13 cellular contexts compared by ENCODE assay signal in genomic region chr1:150559627-150560010, GRCh38. TPM values are rescaled to one million over a fixed set of nuclear protein-coding genes. Genes with fewer than 3 reads are reported as not detected.
DNase-seq lines count a peak whose midpoint lies in the region; ATAC-seq and TF ChIP-seq lines count a peak whose summit lies in the region.
"Had no signal": no experiment of that assay in that cellular context is flagged by ENCODE, and none has a peak within 500 bp of the region (broad histone marks: within the 10 kb centered on the region; RNA-seq: fewer than 3 reads in every experiment).

No MANE protein-coding gene starts in this region.

- 0% methylated on average over 1 of the region's 10 CpGs for WGBS in esophagus squamous epithelium, 2 donors
- WGBS in psoas muscle, 3 donors, result 58 to 71% (median 66%) methylated on average over 10 of the region's 10 CpGs

- intact Hi-C loops in CD4-positive, alpha-beta T cell (cut with DNase I, micrococcal nuclease), result loop anchor here (1.0 to 5.0 kb wide), 4 partner anchors 69 to 438 kb away; partner anchors contain the start of genes ENSA (in 1 of the 2) and GOLPH3L (in 1 of the 2)
- intact Hi-C loops in esophagus squamous epithelium (cut with DNase I), result loop anchor here (5.0 kb wide), 1 partner anchor 63 kb away; no protein-coding TSS in a partner anchor
- intact Hi-C loops in psoas muscle (cut with DNase I), result loop anchor here (2.0 to 10.0 kb wide), 5 partner anchors 19 to 135 kb away; partner anchors contain the start of genes ENSA (in 1 of the 2), GOLPH3L (in 1 of the 2) and MCL1 (in 1 of the 2)

- no peaks in the 10 kb centered on the region for H3K9me3 Mint-ChIP-seq in CD4-positive, alpha-beta T cell
- H3K9me3 Mint-ChIP-seq: activated CD4-positive, alpha-beta T cell treated with anti-CD3 and anti-CD28 coated beads, Interleukin-2, amount 10 ng/mL, durations not matched to agents 7 days and 5 days had no signal

- POLR2A ChIA-PET in CD4-positive, alpha-beta T cell (lab: Charles Lee), result interaction anchor here (0.7 to 14.5 kb wide), 5 partner anchors 14 to 90 kb away, joined by 4 to 1538 read pairs (median 5); partner anchors contain the start of genes ENSA, FALEC, MCL1 and TARS2

- H3K4me3 ChIP-seq in RWPE2 (ENCODE audit: severe bottlenecking) (no peak overlapping the region), esophagus squamous epithelium (peak overlapping the region in 3 of 4 donors; percentile 57 to 72 (median 63)), psoas muscle (peak overlapping the region; percentile 71)
- H3K4me3 ChIP-seq: GM23248 had no signal

- H3K4me3 Mint-ChIP-seq in CD4-positive, alpha-beta T cell, result peak overlapping the region; percentile 96

- H3K27me3 ChIP-seq in CD4-positive, alpha-beta T cell (ENCODE audit: control insufficient read depth, insufficient read depth, low read length), result no peaks in the 10 kb centered on the region
- H3K27me3 ChIP-seq in RWPE2 (ENCODE audit: insufficient read depth, poor library complexity, severe bottlenecking) (no peaks in the 10 kb centered on the region), esophagus squamous epithelium (no peaks in the 10 kb centered on the region), psoas muscle (ENCODE audit: insufficient read depth in 3 of 3, low read length in 2 of 3) (no peaks in the 10 kb centered on the region)

- TF ChIP-seq CTCF in CD4-positive, alpha-beta T cell (IDR thresholded peaks at IDR 0.05), result no peak
- no peak for TF ChIP-seq CTCF in RWPE2 (IDR thresholded peaks at IDR 0.05; ENCODE audit: poor library complexity, severe bottlenecking)
- no peak for TF ChIP-seq CTCF in esophagus squamous epithelium (IDR thresholded peaks at IDR 0.05)
- no peak for TF ChIP-seq CTCF in psoas muscle (IDR thresholded peaks at IDR 0.05)

- CTCF ChIA-PET in CD4-positive, alpha-beta T cell (lab: Charles Lee), result interaction anchor here (0.5 to 6.4 kb wide), 11 partner anchors 8 to 208 kb away, joined by 3 to 183 read pairs (median 7); partner anchors contain the start of genes ENSA, GOLPH3L and MCL1

- no peaks in the 10 kb centered on the region for H3K9me3 ChIP-seq in CD4-positive, alpha-beta T cell (ENCODE audit: control insufficient read depth, low read length)
- H3K9me3 ChIP-seq in RWPE2 (ENCODE audit: severe bottlenecking) (no peaks in the 10 kb centered on the region), esophagus squamous epithelium (no peaks in the 10 kb centered on the region), psoas muscle (no peaks in the 10 kb centered on the region)

- H3K27ac ChIP-seq in CD4-positive, alpha-beta T cell (ENCODE audit: low read depth, low read length), result no peak overlapping the region
- peak overlapping the region; percentile 100 for H3K27ac ChIP-seq in RWPE2 (ENCODE audit: poor library complexity, severe bottlenecking)
- peak overlapping the region; percentile 98 to 100 (median 100) for H3K27ac ChIP-seq in esophagus squamous epithelium
- H3K27ac ChIP-seq in psoas muscle, result peak overlapping the region; percentile 100

- no peaks in the 10 kb centered on the region for H3K27me3 Mint-ChIP-seq in CD4-positive, alpha-beta T cell
- H3K27me3 Mint-ChIP-seq: activated CD4-positive, alpha-beta T cell treated with anti-CD3 and anti-CD28 coated beads, Interleukin-2, amount 10 ng/mL, durations not matched to agents 7 days and 5 days had no signal

- H3K4me1 Mint-ChIP-seq in CD4-positive, alpha-beta T cell (ENCODE audit: low read depth), result peaks cover 43% of the 10 kb centered on the region

- no peak for ATAC-seq in CD4-positive, alpha-beta T cell (ENCODE audit: poor library complexity)
- ATAC-seq in RWPE2 (ENCODE audit: low read depth) (no peak), psoas muscle (no peak), GM19452 (IDR thresholded peaks at IDR 0.05; ENCODE audit: unreplicated experiment) (no peak)

- no peak for DNase-seq in CD4-positive, alpha-beta T cell
- no peak for DNase-seq in RWPE2 (ENCODE audit: low spot score)
- DNase-seq in esophagus squamous epithelium (lab: John Stamatoyannopoulos, UW), result no peak
- peak in 1 of 2 donors; percentile 61 for DNase-seq in psoas muscle
- DNase-seq in KBM-7, result no peak
- no peak for DNase-seq in NCI-H1048 (lab: John Stamatoyannopoulos, UW)
- DNase-seq in COLO668 (lab: John Stamatoyannopoulos, UW; ENCODE audit: unreplicated experiment), result no peak
- DNase-seq: cortex of kidney, foreskin melanocyte had no signal

- H3K36me3 Mint-ChIP-seq in CD4-positive, alpha-beta T cell (ENCODE audit: low read depth), result peaks cover 33% of the 10 kb centered on the region

- in situ Hi-C loops in KBM-7 (cut with MboI; ENCODE audit: low pct_unique_long_range_greater_than_20kb, low sequenced_read_pairs), result no loop called here

- H3K4me1 ChIP-seq in RWPE2 (ENCODE audit: insufficient read depth, poor library complexity, severe bottlenecking), result peaks cover 32% of the 10 kb centered on the region
- peaks cover 49 to 65% (median 52%) of the 10 kb centered on the region in 3 donors for H3K4me1 ChIP-seq in esophagus squamous epithelium
- peaks cover 43% of the 10 kb centered on the region for H3K4me1 ChIP-seq in psoas muscle

- no peak for TF ChIP-seq POLR2A in esophagus squamous epithelium (IDR thresholded peaks at IDR 0.05)

- H3K36me3 ChIP-seq in RWPE2 (ENCODE audit: low read depth) (peaks cover 20% of the 10 kb centered on the region), esophagus squamous epithelium (peaks cover 0 to 51% (median 0%) of the 10 kb centered on the region in 3 donors), psoas muscle (ENCODE audit: insufficient read depth in 1 of 2, low read depth in 1 of 2) (peaks cover 0 to 27% of the 10 kb centered on the region in 2 donors)

- H3K27ac Mint-ChIP-seq in CD4-positive, alpha-beta T cell, result peak overlapping the region; percentile 98

RNA-seq across cellular contexts. Expression of gene ADAMTSL4, which starts 10.4 kb away (rescaled TPM):
- total RNA-seq in CD4-positive, alpha-beta T cell, result under 1 TPM; 0.16 to 0.22 TPM
- total RNA-seq in esophagus squamous epithelium (10 to 100 TPM; 30.6 to 76.8 (median 43.3) TPM), psoas muscle (100 to 1,000 TPM in 1 of 4 donors, 10 to 100 TPM in 3; 17.1 to 109 (median 31.6) TPM)
- polyA plus RNA-seq in psoas muscle, result 10 to 100 TPM in 2 of 3 donors, 1 to 10 TPM in 1; 7.4 to 32.6 (median 20.4) TPM

RNA-seq across cellular contexts. Expression of gene MCL1, which starts 19.8 kb away (rescaled TPM):
- total RNA-seq in CD4-positive, alpha-beta T cell, result 100 to 1,000 TPM; 737 to 747 TPM
- 100 to 1,000 TPM; 167 to 256 (median 216) TPM for total RNA-seq in esophagus squamous epithelium
- total RNA-seq in psoas muscle, result 100 to 1,000 TPM; 101 to 192 (median 129) TPM
- polyA plus RNA-seq in psoas muscle, result 100 to 1,000 TPM in 2 of 3 donors, 10 to 100 TPM in 1; 97.2 to 179 (median 108) TPM

RNA-seq across cellular contexts. Expression of gene FALEC, which starts 44.1 kb away (rescaled TPM):
- not detected for total RNA-seq in CD4-positive, alpha-beta T cell
- 1 to 10 TPM in 1 of 4 donors, not detected in 3; 3.6 TPM for total RNA-seq in esophagus squamous epithelium
- not detected for total RNA-seq in psoas muscle
- polyA plus RNA-seq in psoas muscle, result 1 to 10 TPM in 1 of 3 donors, under 1 TPM in 2; 0.38 to 1.2 (median 0.39) TPM
- total RNA-seq: GM23248, left colon had no signal

RNA-seq across cellular contexts. Expression of gene ECM1, which starts 51.7 kb away (rescaled TPM):
- under 1 TPM in 1 of 2 experiments, not detected in 1; 0.31 TPM for total RNA-seq in CD4-positive, alpha-beta T cell
- total RNA-seq in esophagus squamous epithelium, result 1,000 to 10,000 TPM in 1 of 4 donors, 100 to 1,000 TPM in 3; 311 to 1,013 (median 406) TPM
- 1 to 10 TPM; 2.9 to 4.6 (median 4.1) TPM for total RNA-seq in psoas muscle
- polyA plus RNA-seq in psoas muscle, result 1 to 10 TPM; 1.8 to 8.5 (median 2.7) TPM

Comparison
In these comparisons a context has a peak if more than half of its experiments do, and no peak if none do; other contexts are left out.
1. RNA of gene ADAMTSL4, which starts 10.4 kb away (total RNA-seq): 30.6 to 76.8 TPM in esophagus squamous epithelium and 17.1 to 109 TPM in psoas muscle; 0.16 to 0.22 TPM in CD4-positive, alpha-beta T cell; every median in the first group is over 10 times any median in the second.